ENCODE assay signal across 25 cellular contexts in the genomic region with DNA sequence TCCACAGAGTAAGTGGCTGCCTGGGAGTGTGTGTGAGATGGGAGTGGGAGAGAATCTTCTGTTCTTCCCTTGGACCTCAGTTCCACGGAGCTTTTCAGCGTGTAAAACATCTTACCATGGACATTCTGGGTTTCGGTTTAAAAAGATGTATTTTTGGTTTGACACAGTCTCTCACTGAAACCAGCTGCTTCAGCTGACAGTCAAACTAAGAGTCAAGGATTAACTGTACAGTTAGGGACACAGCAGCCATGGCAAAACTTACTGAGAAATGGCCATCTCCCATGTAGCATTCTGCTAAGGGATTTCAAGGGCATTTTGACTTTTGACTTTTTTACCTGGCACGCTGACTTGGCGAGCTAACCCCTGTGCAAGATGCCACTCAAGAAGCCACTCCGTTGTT.
"Had no signal": no experiment of that assay in that cellular context is flagged by ENCODE, and none has a peak within 500 bp of the region (broad histone marks: within the 10 kb centered on the region; RNA-seq: fewer than 3 reads in every experiment).

No MANE protein-coding gene starts in this region.

- H3K4me1 Mint-ChIP-seq: brain, mesothelial cell of epicardium had no signal

- H3K27me3 ChIP-seq: foreskin keratinocyte, suprapubic skin, vagina had no signal

- H3K27ac ChIP-seq: dorsolateral prefrontal cortex, epithelial cell of prostate, foreskin keratinocyte, psoas muscle, skin epidermis, suprapubic skin, vagina had no signal

- H3K4me3 Mint-ChIP-seq: activated B cell treated with CpG ODN at 0.5 μM for 24 hours; activated CD8-positive, alpha-beta T cell treated with anti-CD3 and anti-CD28 coated beads for 36 hours; activated naive CD4-positive, alpha-beta T cell treated with anti-CD3 and anti-CD28 coated beads, Interleukin-2, amount 10 ng/mL, durations not matched to agents 7 days and 5 days; activated naive CD8-positive, alpha-beta T cell treated with anti-CD3 and anti-CD28 coated beads, Interleukin-2, amount 50 U/mL, for 24 hours; activated T-cell treated with anti-CD3 and anti-CD28 coated beads, Interleukin-2, amount 50 U/mL, for 24 hours; brain; mesothelial cell of epicardium; stimulated activated naive CD8-positive, alpha-beta T cell treated with anti-CD3 and anti-CD28 coated beads, Interleukin-15, amount 100 ng/mL, for 72 hours had no signal

- H3K27ac Mint-ChIP-seq: activated CD8-positive, alpha-beta T cell treated with anti-CD3 and anti-CD28 coated beads for 36 hours; activated naive CD4-positive, alpha-beta T cell treated with anti-CD3 and anti-CD28 coated beads, Interleukin-2, amount 10 ng/mL, durations not matched to agents 7 days and 5 days; activated naive CD8-positive, alpha-beta T cell treated with anti-CD3 and anti-CD28 coated beads, Interleukin-2, amount 50 U/mL, for 24 hours; activated T-cell treated with anti-CD3 and anti-CD28 coated beads, Interleukin-2, amount 50 U/mL, for 24 hours; brain; mesothelial cell of epicardium; stimulated activated naive CD8-positive, alpha-beta T cell treated with anti-CD3 and anti-CD28 coated beads, Interleukin-15, amount 100 ng/mL, for 72 hours had no signal

- H3K4me1 ChIP-seq: foreskin keratinocyte, psoas muscle, suprapubic skin, vagina had no signal

- H3K9me3 Mint-ChIP-seq: activated B cell treated with CpG ODN at 0.5 μM for 24 hours; activated CD8-positive, alpha-beta T cell treated with anti-CD3 and anti-CD28 coated beads for 36 hours; activated naive CD4-positive, alpha-beta T cell treated with anti-CD3 and anti-CD28 coated beads, Interleukin-2, amount 10 ng/mL, durations not matched to agents 7 days and 5 days; activated naive CD8-positive, alpha-beta T cell treated with anti-CD3 and anti-CD28 coated beads, Interleukin-2, amount 50 U/mL, for 24 hours; activated T-cell treated with anti-CD3 and anti-CD28 coated beads, Interleukin-2, amount 50 U/mL, for 24 hours; brain; mesothelial cell of epicardium; stimulated activated naive CD8-positive, alpha-beta T cell treated with anti-CD3 and anti-CD28 coated beads, Interleukin-15, amount 100 ng/mL, for 72 hours had no signal

- H3K36me3 ChIP-seq: suprapubic skin, vagina had no signal

- DNase-seq: activated B cell treated with CpG ODN at 0.5 μM for 24 hours; activated CD4-positive, alpha-beta T cell treated with anti-CD3 and anti-CD28 coated beads for 48 hours; activated CD8-positive, alpha-beta T cell treated with anti-CD3 and anti-CD28 coated beads for 36 hours; activated naive CD4-positive, alpha-beta T cell treated with anti-CD3 and anti-CD28 coated beads, Interleukin-2, amount 10 ng/mL, durations not matched to agents 7 days and 5 days; activated naive CD8-positive, alpha-beta T cell treated with anti-CD3 and anti-CD28 coated beads, Interleukin-2, amount 50 U/mL, for 24 hours; activated T-cell treated with anti-CD3 and anti-CD28 coated beads, Interleukin-2, amount 50 U/mL, for 24 hours; anterior cingulate cortex; central memory CD4-positive, alpha-beta T cell; dorsolateral prefrontal cortex; foreskin keratinocyte; glutamatergic neuron; hippocampal formation; islet precursor cell; left colon; occipital lobe; psoas muscle; right cardiac atrium; stimulated activated naive CD8-positive, alpha-beta T cell treated with anti-CD3 and anti-CD28 coated beads, Interleukin-15, amount 100 ng/mL, for 72 hours; trophoblast cell had no signal

- H3K27me3 Mint-ChIP-seq: activated B cell treated with CpG ODN at 0.5 μM for 24 hours; activated CD8-positive, alpha-beta T cell treated with anti-CD3 and anti-CD28 coated beads for 36 hours; activated naive CD8-positive, alpha-beta T cell treated with anti-CD3 and anti-CD28 coated beads, Interleukin-2, amount 50 U/mL, for 24 hours; activated T-cell treated with anti-CD3 and anti-CD28 coated beads, Interleukin-2, amount 50 U/mL, for 24 hours; stimulated activated naive CD8-positive, alpha-beta T cell treated with anti-CD3 and anti-CD28 coated beads, Interleukin-15, amount 100 ng/mL, for 72 hours had no signal

- H3K36me3 Mint-ChIP-seq: brain, mesothelial cell of epicardium had no signal

- H3K4me3 ChIP-seq: dorsolateral prefrontal cortex, psoas muscle, skin epidermis, suprapubic skin, vagina had no signal

- H3K9me3 ChIP-seq: psoas muscle, suprapubic skin, vagina had no signal

- ATAC-seq: activated CD8-positive, alpha-beta T cell treated with anti-CD3 and anti-CD28 coated beads for 36 hours; activated naive CD8-positive, alpha-beta T cell treated with anti-CD3 and anti-CD28 coated beads, Interleukin-2, amount 50 U/mL, for 24 hours; foreskin keratinocyte; left colon; psoas muscle; right cardiac atrium; stimulated activated naive CD8-positive, alpha-beta T cell treated with anti-CD3 and anti-CD28 coated beads, Interleukin-15, amount 100 ng/mL, for 72 hours had no signal
